ENCODE assay signal across 14 cellular contexts in genomic region chr1:109167114-109167513, GRCh38. TPM values are rescaled to one million over a fixed set of nuclear protein-coding genes. Genes with fewer than 3 reads are reported as not detected.
A peak's percentile ranks its signal among the peaks of the same experiment; 100 is the strongest.
DNase-seq lines count a peak whose midpoint lies in the region; ATAC-seq and TF ChIP-seq lines count a peak whose summit lies in the region.
"Had no signal": no experiment of that assay in that cellular context is flagged by ENCODE, and none has a peak within 500 bp of the region (broad histone marks: within the 10 kb centered on the region; RNA-seq: fewer than 3 reads in every experiment).

No MANE protein-coding gene starts in this region.

- H3K27ac ChIP-seq in Peyer's patch = no peak overlapping the region

- peaks cover 0 to 6% (median 0%) of the 10 kb centered on the region in 3 donors for H3K36me3 ChIP-seq in Peyer's patch

- H3K9me3 ChIP-seq in Peyer's patch = no peaks in the 10 kb centered on the region

- TF ChIP-seq CTCF in fibroblast of pulmonary artery (IDR thresholded peaks at IDR 0.05; ENCODE audit: low read length, missing control alignments) (no peak), Peyer's patch (IDR thresholded peaks at IDR 0.05) (no peak)

- intact Hi-C loops in left colon (cut with DNase I, micrococcal nuclease) = no loop called here

- H3K4me1 ChIP-seq in Peyer's patch = peaks cover 0 to under 1% (median 0%) of the 10 kb centered on the region in 4 donors

- DNase-seq in fibroblast of pulmonary artery (ENCODE audit: low read depth) (peak; percentile 31), NCI-H1436 (lab: John Stamatoyannopoulos, UW) (no peak), Peyer's patch (no peak), left colon (no peak)
- DNase-seq: activated CD4-positive, alpha-beta memory T cell treated with anti-CD3 and anti-CD28 coated beads for 36 hours; CD8-positive, alpha-beta memory T cell; effector CD4-positive, alpha-beta T cell; naive thymus-derived CD4-positive, alpha-beta T cell; NCI-H2029; SHP77 had no signal

- H3K27me3 ChIP-seq in Peyer's patch = no peaks in the 10 kb centered on the region

- ATAC-seq in GM18867 (IDR thresholded peaks at IDR 0.05; ENCODE audit: unreplicated experiment) = peak; percentile 53
- peak; percentile 64 for ATAC-seq in GM21786 (IDR thresholded peaks at IDR 0.05; ENCODE audit: unreplicated experiment)
- peak; percentile 71 for ATAC-seq in HG03432 (IDR thresholded peaks at IDR 0.05; ENCODE audit: unreplicated experiment)
- no peak for ATAC-seq in left colon
- ATAC-seq in HG02970 (IDR thresholded peaks at IDR 0.05; ENCODE audit: low FRiP score, unreplicated experiment) = no peak
- ATAC-seq: naive thymus-derived CD4-positive, alpha-beta T cell had no signal

- H3K4me3 ChIP-seq in fibroblast of pulmonary artery (replicated peaks; ENCODE audit: low read depth, low read length) = no peak overlapping the region
- no peak overlapping the region for H3K4me3 ChIP-seq in Peyer's patch

- TF ChIP-seq POLR2A in Peyer's patch (IDR thresholded peaks at IDR 0.05) = no peak

RNA-seq across cellular contexts. Expression of gene SARS1, which starts 46.6 kb away (rescaled TPM):
- 100 to 1,000 TPM in 2 of 4 donors, 10 to 100 TPM in 2; 83.2 to 158 (median 102) TPM for total RNA-seq in Peyer's patch
- total RNA-seq in left colon = 100 to 1,000 TPM; 117 to 155 TPM

RNA-seq across cellular contexts. Expression of gene ELAPOR1, which starts 53.2 kb away (rescaled TPM):
- total RNA-seq in Peyer's patch = 100 to 1,000 TPM in 2 of 4 donors, 10 to 100 TPM in 2; 57.8 to 138 (median 98.0) TPM
- total RNA-seq in left colon = 100 to 1,000 TPM in 1 of 2 donors, 10 to 100 TPM in 1; 96.7 to 121 TPM

Comparison
In these comparisons a context has a peak if more than half of its experiments do, and no peak if none do; other contexts are left out.
1. ATAC-seq: peak in GM18867 (single experiment), GM21786 (single experiment) and HG03432 (single experiment); none in left colon (single experiment) and HG02970 (single experiment).